ENCODE assay signal across 8 cellular contexts in the genomic region with DNA sequence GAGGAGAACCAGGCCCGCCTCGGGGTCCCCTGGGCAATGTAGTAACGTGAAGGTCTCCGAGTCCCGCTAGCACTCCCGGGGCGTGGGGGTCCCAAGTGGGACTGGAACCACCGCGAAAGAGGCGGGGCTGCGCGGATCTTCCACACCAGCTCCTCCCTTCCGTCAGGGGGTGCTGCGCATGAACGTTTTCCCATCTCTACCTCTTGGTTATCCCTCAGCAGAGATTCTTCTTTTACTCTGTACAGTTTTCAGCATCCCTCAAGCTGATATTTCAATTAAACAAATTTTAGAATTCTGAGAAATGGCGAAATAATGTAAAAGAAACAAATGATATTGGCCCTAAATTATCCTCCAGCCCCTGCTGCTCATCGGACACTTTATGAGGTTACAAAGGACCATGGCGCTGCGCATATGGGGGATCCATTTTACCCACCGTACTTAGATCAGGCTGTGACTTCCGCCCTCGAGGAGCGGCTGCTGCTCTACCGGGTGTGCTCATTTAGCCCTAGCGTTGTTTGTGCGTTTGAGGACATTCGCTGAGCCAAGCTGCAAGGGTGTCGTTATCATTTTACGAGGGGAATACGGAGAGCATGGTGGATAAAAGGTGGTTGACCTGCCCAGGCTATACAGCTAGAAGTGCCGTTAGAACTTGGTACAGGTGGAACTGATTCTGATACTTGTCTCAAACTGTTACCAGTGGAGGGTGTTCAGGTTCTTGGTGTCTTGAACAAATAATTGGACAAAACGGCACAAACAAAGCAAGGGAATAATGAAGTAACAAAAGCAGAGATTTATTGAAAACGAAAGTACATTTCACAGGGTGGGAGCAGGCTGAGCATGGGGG.
DNase-seq lines count a peak whose midpoint lies in the region; ATAC-seq and TF ChIP-seq lines count a peak whose summit lies in the region.

No MANE protein-coding gene starts in this region.

- H3K36me3 Mint-ChIP-seq in endothelial cell (ENCODE audit: low read depth, unreplicated experiment) (no peaks in the 10 kb centered on the region), mesothelial cell of epicardium (no peaks in the 10 kb centered on the region)

- peak overlapping the region; percentile 94 for H3K4me3 Mint-ChIP-seq in endothelial cell (ENCODE audit: unreplicated experiment)
- H3K4me3 Mint-ChIP-seq in mesothelial cell of epicardium: peak overlapping the region; percentile 88

- H3K4me1 Mint-ChIP-seq in endothelial cell (ENCODE audit: unreplicated experiment) (peaks cover 5% of the 10 kb centered on the region), mesothelial cell of epicardium (peaks cover 8% of the 10 kb centered on the region)

- no peak for TF ChIP-seq CTCF in endothelial cell (IDR thresholded peaks at IDR 0.05; ENCODE audit: unreplicated experiment)
- no peak for TF ChIP-seq CTCF in mesothelial cell of epicardium (IDR thresholded peaks at IDR 0.05; ENCODE audit: unreplicated experiment)

- no peaks in the 10 kb centered on the region for H3K27me3 Mint-ChIP-seq in endothelial cell (ENCODE audit: unreplicated experiment)
- H3K27me3 Mint-ChIP-seq in mesothelial cell of epicardium (ENCODE audit: low read depth): peaks cover 31% of the 10 kb centered on the region

- DNase-seq in COLO829 (ENCODE audit: low spot score) (peak; percentile 76), HS-5 (ENCODE audit: low read depth) (peak; percentile 73), NOMO-1 (lab: John Stamatoyannopoulos, UW; ENCODE audit: unreplicated experiment in 2 of 2) (peak; percentile 69 to 89), endothelial cell (ENCODE audit: low spot score) (peak; percentile 60), mesothelial cell of epicardium (ENCODE audit: low spot score in 2 of 2, unreplicated experiment in 2 of 2) (peak; percentile 42 to 59)
- DNase-seq in activated CD8-positive, alpha-beta memory T cell treated with anti-CD3 and anti-CD28 coated beads, Interleukin-2, amount 50 U/mL, for 1 hour (ENCODE audit: extremely low read depth): peak; percentile 62
- peak; percentile 58 to 60 for DNase-seq in stimulated activated CD8-positive, alpha-beta memory T cell treated with anti-CD3 and anti-CD28 coated beads, Interleukin-15, amount 100 ng/mL, for 4 hours (ENCODE audit: low read depth in 2 of 2)

- H3K9me3 Mint-ChIP-seq in endothelial cell (ENCODE audit: unreplicated experiment) (no peaks in the 10 kb centered on the region), mesothelial cell of epicardium (no peaks in the 10 kb centered on the region)

- ATAC-seq in GM19468 (IDR thresholded peaks at IDR 0.05; ENCODE audit: extremely low read depth, unreplicated experiment): peak; percentile 53

- peak overlapping the region; percentile 77 for H3K27ac Mint-ChIP-seq in endothelial cell (ENCODE audit: unreplicated experiment)
- peak overlapping the region; percentile 92 for H3K27ac Mint-ChIP-seq in mesothelial cell of epicardium

Comparison
In these comparisons a context has a peak if more than half of its experiments do, and no peak if none do; other contexts are left out.
1. Peak in every context shown above with its lines: DNase-seq and ATAC-seq.